ENCODE assay signal across 8 cellular contexts in genomic region chr10:12419279-12419847, GRCh38.
DNase-seq lines count a peak whose midpoint lies in the region; ATAC-seq and TF ChIP-seq lines count a peak whose summit lies in the region.

No MANE protein-coding gene starts in this region.

- no peaks in the 10 kb centered on the region for H3K9me3 Mint-ChIP-seq in HFFc6
- no peaks in the 10 kb centered on the region for H3K9me3 Mint-ChIP-seq in endodermal cell
- H3K9me3 Mint-ChIP-seq in H9 = no peaks in the 10 kb centered on the region

- no peak for TF ChIP-seq EP300 in esophagus muscularis mucosa (IDR thresholded peaks at IDR 0.05)

- H3K36me3 ChIP-seq in esophagus muscularis mucosa (no peaks in the 10 kb centered on the region), endodermal cell (ENCODE audit: control insufficient read depth, insufficient read depth, low read length) (no peaks in the 10 kb centered on the region)

- DNase-seq in HFFc6 (peak; percentile 96), esophagus muscularis mucosa (ENCODE audit: extremely low spot score) (peak; percentile 93), endodermal cell (no peak), anterior cingulate cortex (lab: John Stamatoyannopoulos, UW) (no peak), H9 (no peak)
- DNase-seq in activated CD8-positive, alpha-beta memory T cell treated with anti-CD3 and anti-CD28 coated beads for 1 hour (ENCODE audit: extremely low read depth in 1 of 2, low read depth in 1 of 2) = peak; percentile 8 to 42
- DNase-seq in stimulated activated CD4-positive, alpha-beta T cell treated with anti-CD3 and anti-CD28 coated beads, Interleukin-1b, Interleukin-23, amount 100 ng/mL, for 48 hours = peak; percentile 85

- H4K5ac ChIP-seq in H9 (ENCODE audit: insufficient read length, low read depth, low read length) = no peak overlapping the region

- H3K56ac ChIP-seq in H9 (ENCODE audit: insufficient read length, low read depth, low read length) = no peak overlapping the region

- TF ChIP-seq CTCF in HFFc6 (IDR thresholded peaks at IDR 0.05) (no peak), esophagus muscularis mucosa (IDR thresholded peaks at IDR 0.05) (no peak), endodermal cell (conservative IDR thresholded peaks at IDR 0.05) (no peak), H9 (conservative IDR thresholded peaks at IDR 0.05) (no peak)

- H3K4me3 Mint-ChIP-seq in HFFc6 = peak overlapping the region; percentile 20; the same call in 1 of the 2 replicates
- H3K4me3 Mint-ChIP-seq in endodermal cell = no peak overlapping the region
- no peak overlapping the region for H3K4me3 Mint-ChIP-seq in H9

- no peak overlapping the region for H2AK5ac ChIP-seq in H9 (ENCODE audit: insufficient read length, low read length)

- H3K4me1 ChIP-seq in esophagus muscularis mucosa = peaks cover 11 to 51% (median 44%) of the 10 kb centered on the region in 4 donors
- no peaks in the 10 kb centered on the region for H3K4me1 ChIP-seq in endodermal cell (ENCODE audit: control insufficient read depth, insufficient read depth, low read length)
- H3K4me1 ChIP-seq in H9 (ENCODE audit: insufficient read depth, low read length) = no peaks in the 10 kb centered on the region

- H3K27me3 Mint-ChIP-seq in HFFc6 (ENCODE audit: insufficient read depth) (peaks cover 35% of the 10 kb centered on the region), endodermal cell (ENCODE audit: insufficient read depth) (no peaks in the 10 kb centered on the region), H9 (ENCODE audit: low read depth) (no peaks in the 10 kb centered on the region)

- H2BK12ac ChIP-seq in H9 (ENCODE audit: insufficient read length, low read depth, low read length) = no peak overlapping the region

- ATAC-seq in HG03025 (IDR thresholded peaks at IDR 0.05; ENCODE audit: low FRiP score, unreplicated experiment) = no peak

- H3K14ac ChIP-seq in H9 (ENCODE audit: insufficient read depth, low read length) = no peak overlapping the region

- no peaks in the 10 kb centered on the region for H3K27me3 ChIP-seq in esophagus muscularis mucosa
- H3K27me3 ChIP-seq in endodermal cell (ENCODE audit: control insufficient read depth, insufficient read depth, low read length, poor library complexity, severe bottlenecking) = no peaks in the 10 kb centered on the region
- no peaks in the 10 kb centered on the region for H3K27me3 ChIP-seq in H9 (ENCODE audit: insufficient read depth, low read length)

- no peak overlapping the region for H4K8ac ChIP-seq in H9 (replicated peaks; ENCODE audit: insufficient read length, low read depth, low read length)

- H4K20me1 ChIP-seq in H9 (ENCODE audit: control insufficient read depth, insufficient read depth, insufficient read length) = no peaks in the 10 kb centered on the region

- H3K4ac ChIP-seq in H9 (ENCODE audit: low read depth, low read length) = no peak overlapping the region

- no peaks in the 10 kb centered on the region for H3K23me2 ChIP-seq in H9 (ENCODE audit: insufficient read length, low read depth, low read length, poor library complexity, severe bottlenecking)

- no peak overlapping the region for H2BK120ac ChIP-seq in H9 (ENCODE audit: low read depth, low read length, poor library complexity, severe bottlenecking)

- no peak overlapping the region for H2BK20ac ChIP-seq in H9 (ENCODE audit: low read depth, low read length, poor library complexity, severe bottlenecking)

- WGBS in esophagus muscularis mucosa = 43% methylated on average over 9 of the region's 9 CpGs
- WGBS in endodermal cell (ENCODE audit: insufficient coverage in 1 of 2, insufficient read length in 1 of 2), 2 experiments = 93 to 95% methylated on average over 4 to 8 of the region's 9 CpGs
- no CpG with 5 or more reads among the region's 9 CpGs for WGBS in H9 (ENCODE audit: extremely low coverage, insufficient read length, low lambda C conversion rate)

- no peak for TF ChIP-seq POLR2A in esophagus muscularis mucosa (IDR thresholded peaks at IDR 0.05; ENCODE audit: low read depth)

- no peak overlapping the region for H3K23ac ChIP-seq in H9 (ENCODE audit: insufficient read length, low read depth, low read length)

- H3T11ph ChIP-seq in H9 (ENCODE audit: low read length) = no peak overlapping the region

- H3K18ac ChIP-seq in H9 (ENCODE audit: insufficient read length, low read depth, low read length) = no peak overlapping the region

- H3K4me3 ChIP-seq in esophagus muscularis mucosa (no peak overlapping the region), endodermal cell (ENCODE audit: low read length) (no peak overlapping the region)

- H3K79me2 ChIP-seq in H9 (ENCODE audit: insufficient read depth, low read length) = no peaks in the 10 kb centered on the region

- no peaks in the 10 kb centered on the region for H3K79me1 ChIP-seq in H9 (ENCODE audit: insufficient read depth, low read depth, low read length, poor library complexity, severe bottlenecking)

- H4K91ac ChIP-seq in H9 (ENCODE audit: insufficient read length, low read depth, low read length) = no peak overlapping the region

- no peak overlapping the region for H2BK5ac ChIP-seq in H9 (ENCODE audit: insufficient read length, low read length)

- no peak overlapping the region for H3K4me2 ChIP-seq in H9 (ENCODE audit: insufficient read depth, insufficient read length, low read length)

- H3K27ac Mint-ChIP-seq in HFFc6 = peak overlapping the region; percentile 58
- no peak overlapping the region for H3K27ac Mint-ChIP-seq in endodermal cell
- H3K27ac Mint-ChIP-seq in H9 = peak overlapping the region in 1 of 3 experiments; percentile 39; a peak in 1 of 7 replicates

- intact Hi-C loops in esophagus muscularis mucosa (cut with DNase I) = no loop called here

- no peak overlapping the region for H2AFZ ChIP-seq in H9 (ENCODE audit: low read length)

- H3K36me3 Mint-ChIP-seq in HFFc6 (ENCODE audit: low read depth) = no peaks in the 10 kb centered on the region
- H3K36me3 Mint-ChIP-seq in endodermal cell (ENCODE audit: low read depth) = no peaks in the 10 kb centered on the region
- H3K36me3 Mint-ChIP-seq in H9 (ENCODE audit: insufficient read depth in 1 of 3, low read depth in 3 of 3) = no peaks in the 10 kb centered on the region; a peak in 1 of 7 replicates

- H2BK15ac ChIP-seq in H9 (ENCODE audit: low read depth, low read length) = no peak overlapping the region

- H3K9ac ChIP-seq in endodermal cell (ENCODE audit: extremely low read depth, low read length, poor library complexity, severe bottlenecking) (no peak overlapping the region), H9 (ENCODE audit: extremely low read depth, insufficient read length, low read length) (no peak overlapping the region)

- peaks cover 17% of the 10 kb centered on the region for H3K4me1 Mint-ChIP-seq in HFFc6 (ENCODE audit: low read depth)
- H3K4me1 Mint-ChIP-seq in endodermal cell = no peaks in the 10 kb centered on the region
- H3K4me1 Mint-ChIP-seq in H9 = no peaks in the 10 kb centered on the region

- H3K9me3 ChIP-seq in esophagus muscularis mucosa (no peaks in the 10 kb centered on the region), endodermal cell (ENCODE audit: control insufficient read depth, low read length) (no peaks in the 10 kb centered on the region), H9 (ENCODE audit: control insufficient read depth, low read depth, low read length) (no peaks in the 10 kb centered on the region)

- H3K27ac ChIP-seq in esophagus muscularis mucosa (replicated peaks in 1 of 4) = peak overlapping the region; percentile 27 to 45 (median 39)
- H3K27ac ChIP-seq in endodermal cell (ENCODE audit: low read depth, low read length) = no peak overlapping the region
- H3K27ac ChIP-seq in H9 (ENCODE audit: insufficient read length, low read depth, low read length) = no peak overlapping the region

Comparison
In these comparisons a context has a peak if more than half of its experiments do, and no peak if none do; other contexts are left out.
1. DNase-seq: peak in HFFc6 (single experiment), activated CD8-positive, alpha-beta memory T cell treated with anti-CD3 and anti-CD28 coated beads for 1 hour (2 of 2), esophagus muscularis mucosa (single experiment) and stimulated activated CD4-positive, alpha-beta T cell treated with anti-CD3 and anti-CD28 coated beads, Interleukin-1b, Interleukin-23, amount 100 ng/mL, for 48 hours (single experiment); none in endodermal cell (single experiment), anterior cingulate cortex (0 of 58) and H9 (single experiment).
2. H3K27ac ChIP-seq: peak in esophagus muscularis mucosa (4 of 4); none in endodermal cell (single experiment) and H9 (single experiment).